9 cellular contexts compared by ENCODE assay signal in the genomic region with DNA sequence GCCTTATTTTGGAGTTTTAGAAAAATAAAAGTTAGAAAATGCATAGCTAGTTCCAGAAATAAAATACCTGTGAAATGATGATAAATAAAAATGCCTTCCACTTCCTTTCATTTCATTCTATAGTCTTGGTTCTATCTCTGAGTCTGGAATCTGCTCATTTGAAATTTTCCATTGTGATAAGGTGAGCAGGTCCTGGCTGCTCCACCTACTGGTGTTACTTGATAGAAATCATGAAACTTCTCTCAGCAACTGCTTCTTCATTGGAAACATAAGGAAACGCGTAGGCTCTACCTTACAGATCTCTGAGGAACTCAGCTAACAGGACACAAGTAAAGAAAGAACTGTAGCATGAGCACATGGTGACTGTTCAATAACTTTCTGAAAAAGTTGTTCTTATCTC.
DNase-seq lines count a peak whose midpoint lies in the region; ATAC-seq, FAIRE-seq and TF ChIP-seq lines count a peak whose summit lies in the region.
"Had no signal": no experiment of that assay in that cellular context is flagged by ENCODE, and none has a peak within 500 bp of the region (broad histone marks: within the 10 kb centered on the region; RNA-seq: fewer than 3 reads in every experiment).

No MANE protein-coding gene starts in this region.

- H3K4me1 ChIP-seq in HEK293 (ENCODE audit: control insufficient read depth, insufficient read depth, low read length): no peaks in the 10 kb centered on the region
- no peaks in the 10 kb centered on the region for H3K4me1 ChIP-seq in RWPE2 (ENCODE audit: insufficient read depth, poor library complexity, severe bottlenecking)
- H3K4me1 ChIP-seq in kidney (ENCODE audit: control insufficient read depth in 1 of 2, insufficient read depth in 1 of 2, low read depth in 1 of 2, low read length in 2 of 2): no peaks in the 10 kb centered on the region

- CTCF ChIA-PET in HEK293 (lab: Yijun Ruan, JAX): interaction anchor here (0.5 to 1.2 kb wide), 7 partner anchors 12 to 829 kb away, joined by 3 to 4 read pairs (median 3); no protein-coding TSS in a partner anchor

- no peak for FAIRE-seq in kidney (lab: Jason Lieb, UNC)

- no peak overlapping the region for H3K4me3 Mint-ChIP-seq in CD14-positive monocyte
- H3K4me3 Mint-ChIP-seq: T-helper 1 cell treated with Interleukin-12 subunit alpha and Interleukin-12 subunit beta and Interleukin-4 antibody, amounts not matched to agents 30 μg/mL and 1 μg/mL, for 36 hours had no signal

- DNase-seq in CD14-positive monocyte (ENCODE audit: low spot score): no peak
- no peak for DNase-seq in RWPE2 (ENCODE audit: low spot score)
- no peak for DNase-seq in kidney
- no peak for DNase-seq in NCI-H2029 (lab: John Stamatoyannopoulos, UW)
- DNase-seq in amygdala (lab: John Stamatoyannopoulos, UW): no peak
- no peak for DNase-seq in NCI-H2171 treated with DMSO at 0.1 percent for 48 hours (lab: John Stamatoyannopoulos, UW)

- no peaks in the 10 kb centered on the region for H3K36me3 Mint-ChIP-seq in CD14-positive monocyte

- H3K27ac Mint-ChIP-seq in CD14-positive monocyte: no peak overlapping the region
- H3K27ac Mint-ChIP-seq: T-helper 1 cell treated with Interleukin-12 subunit alpha and Interleukin-12 subunit beta and Interleukin-4 antibody, amounts not matched to agents 30 μg/mL and 1 μg/mL, for 36 hours had no signal

- ATAC-seq in RWPE2 (ENCODE audit: low read depth) (no peak), HG03135 (IDR thresholded peaks at IDR 0.05; ENCODE audit: unreplicated experiment) (no peak)

- H3K9me3 Mint-ChIP-seq in CD14-positive monocyte: no peaks in the 10 kb centered on the region
- H3K9me3 Mint-ChIP-seq: T-helper 1 cell treated with Interleukin-12 subunit alpha and Interleukin-12 subunit beta and Interleukin-4 antibody, amounts not matched to agents 30 μg/mL and 1 μg/mL, for 36 hours had no signal

- no peaks in the 10 kb centered on the region for H3K4me1 Mint-ChIP-seq in CD14-positive monocyte

- no peaks in the 10 kb centered on the region for H3K27me3 ChIP-seq in RWPE2 (ENCODE audit: insufficient read depth, poor library complexity, severe bottlenecking)

- H3K36me3 ChIP-seq in HEK293 (ENCODE audit: control insufficient read depth in 2 of 2, insufficient read depth in 1 of 2, low read length in 2 of 2) (no peaks in the 10 kb centered on the region), RWPE2 (ENCODE audit: low read depth) (no peaks in the 10 kb centered on the region), kidney (ENCODE audit: control insufficient read depth in 1 of 2, insufficient read depth in 2 of 2, low read length in 2 of 2) (no peaks in the 10 kb centered on the region)

- H3K27me3 Mint-ChIP-seq in CD14-positive monocyte (ENCODE audit: low read depth in 3 of 3): peaks cover 0 to 8% (median 1%) of the 10 kb centered on the region in 3 donors

- TF ChIP-seq CTCF in CD14-positive monocyte (IDR thresholded peaks at IDR 0.05): peak; percentile 6
- TF ChIP-seq CTCF in HEK293 (tag by site-specific recombination; IDR thresholded peaks at IDR 0.05): no peak
- peak; percentile 55 for TF ChIP-seq CTCF in RWPE2 (IDR thresholded peaks at IDR 0.05; ENCODE audit: poor library complexity, severe bottlenecking)
- TF ChIP-seq CTCF in kidney (IDR thresholded peaks at IDR 0.05; ENCODE audit: borderline replicate concordance, extremely low read depth, insufficient read depth): peak; percentile 25

- no peak overlapping the region for H3K4me3 ChIP-seq in HEK293 (ENCODE audit: low read depth, low read length)
- no peak overlapping the region for H3K4me3 ChIP-seq in RWPE2 (ENCODE audit: severe bottlenecking)
- H3K4me3 ChIP-seq in kidney (ENCODE audit: low read length in 2 of 2): no peak overlapping the region

- H3K27ac ChIP-seq in HEK293 (ENCODE audit: extremely low read depth, low read depth, low read length) (no peak overlapping the region), RWPE2 (ENCODE audit: poor library complexity, severe bottlenecking) (no peak overlapping the region), kidney (ENCODE audit: low read depth in 2 of 2, low read length in 2 of 2) (no peak overlapping the region)

- intact Hi-C loops in CD14-positive monocyte (cut with micrococcal nuclease) (no loop called here), kidney (cut with DNase I) (no loop called here)

- no peak overlapping the region for H3K9ac ChIP-seq in kidney (ENCODE audit: low read length in 2 of 2)

- POLR2A ChIA-PET in HEK293 (lab: Yijun Ruan, JAX): no interaction called here

- H3K9me3 ChIP-seq in HEK293 (ENCODE audit: control insufficient read depth, insufficient read depth, low read depth, low read length) (no peaks in the 10 kb centered on the region), RWPE2 (ENCODE audit: severe bottlenecking) (no peaks in the 10 kb centered on the region), kidney (ENCODE audit: control insufficient read depth in 1 of 2, low read length in 2 of 2) (no peaks in the 10 kb centered on the region)

TF ChIP-seq in HEK293, 187 proteins besides CTCF, POLR2A, EP300 and RAD21:
- TF ChIP-seq ZNF654 (tag by site-specific recombination; IDR thresholded peaks at IDR 0.05; ENCODE audit: low read depth) (0 out of 2 replicates have a peak, but pooled peaks have one; percentile 17), ZNF776 (tag by site-specific recombination; IDR thresholded peaks at IDR 0.05; ENCODE audit: borderline replicate concordance) (no peak)
- TF ChIP-seq, protein P1, sequence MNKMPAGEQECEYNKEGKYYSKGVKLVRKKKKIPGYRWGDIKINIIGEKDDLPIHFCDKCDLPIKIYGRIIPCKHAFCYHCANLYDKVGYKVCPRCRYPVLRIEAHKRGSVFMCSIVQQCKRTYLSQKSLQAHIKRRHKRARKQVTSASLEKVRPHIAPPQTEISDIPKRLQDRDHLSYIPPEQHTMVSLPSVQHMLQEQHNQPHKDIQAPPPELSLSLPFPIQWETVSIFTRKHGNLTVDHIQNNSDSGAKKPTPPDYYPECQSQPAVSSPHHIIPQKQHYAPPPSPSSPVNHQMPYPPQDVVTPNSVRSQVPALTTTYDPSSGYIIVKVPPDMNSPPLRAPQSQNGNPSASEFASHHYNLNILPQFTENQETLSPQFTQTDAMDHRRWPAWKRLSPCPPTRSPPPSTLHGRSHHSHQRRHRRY (tag by site-specific recombination; IDR thresholded peaks at IDR 0.05): no peak
- TF ChIP-seq, protein P2, sequence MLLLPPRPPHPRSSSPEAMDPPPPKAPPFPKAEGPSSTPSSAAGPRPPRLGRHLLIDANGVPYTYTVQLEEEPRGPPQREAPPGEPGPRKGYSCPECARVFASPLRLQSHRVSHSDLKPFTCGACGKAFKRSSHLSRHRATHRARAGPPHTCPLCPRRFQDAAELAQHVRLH (tag by site-specific recombination; IDR thresholded peaks at IDR 0.05): no peak
TF ChIP-seq in HEK293: peak in this region for 1.
